9 cellular contexts compared by ENCODE assay signal in the genomic region with DNA sequence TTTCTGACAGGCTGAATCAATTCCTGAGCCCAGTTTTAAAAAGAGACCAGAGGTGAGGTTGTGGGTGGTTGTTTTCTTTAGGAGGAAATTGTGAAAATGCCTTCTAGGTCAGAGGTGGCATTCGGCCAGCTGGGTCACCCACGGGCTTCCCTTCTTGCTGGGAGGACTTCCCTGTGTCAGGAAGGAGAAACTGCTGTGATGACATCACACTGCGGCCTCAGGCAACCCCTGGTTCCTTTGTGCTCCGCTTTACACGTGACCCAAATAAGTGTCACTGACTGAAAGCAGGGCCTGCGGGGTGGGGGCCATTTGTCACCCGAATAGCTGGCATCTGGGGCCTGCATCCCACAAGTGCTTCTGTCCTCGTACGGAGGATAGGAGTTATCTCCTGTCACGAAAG. TPM values are rescaled to one million over a fixed set of nuclear protein-coding genes. Genes with fewer than 3 reads are reported as not detected.
DNase-seq lines count a peak whose midpoint lies in the region; ATAC-seq and TF ChIP-seq lines count a peak whose summit lies in the region.
"Had no signal": no experiment of that assay in that cellular context is flagged by ENCODE, and none has a peak within 500 bp of the region (broad histone marks: within the 10 kb centered on the region; RNA-seq: fewer than 3 reads in every experiment).

No MANE protein-coding gene starts in this region.

- peaks cover 3 to 4% of the 10 kb centered on the region in 2 donors for H3K4me1 Mint-ChIP-seq in effector memory CD8-positive, alpha-beta T cell (ENCODE audit: low read depth in 2 of 2)

- H3K4me3 ChIP-seq in AG04450 (ENCODE audit: low read depth, low read length) (no peak overlapping the region), mucosa of descending colon (no peak overlapping the region)
- H3K4me3 ChIP-seq in effector memory CD4-positive, alpha-beta T cell (ENCODE audit: insufficient read depth, low read depth, low read length, poor library complexity, severe bottlenecking): no peak overlapping the region

- CTCF ChIA-PET in AG04450 (lab: Charles Lee): interaction anchor here (0.6 kb wide), 1 partner anchor 247 kb away, joined by 3 read pairs; no protein-coding TSS in a partner anchor

- peak; percentile 56 for DNase-seq in AG04450 (ENCODE audit: low read depth, low spot score)
- DNase-seq in NCI-H2107 (lab: John Stamatoyannopoulos, UW): peak; percentile 48
- DNase-seq in effector memory CD8-positive, alpha-beta T cell: no peak
- DNase-seq in mucosa of descending colon: peak; percentile 73 to 81 (median 76)
- DNase-seq in effector memory CD4-positive, alpha-beta T cell: no peak
- no peak for DNase-seq in NCI-H446 (lab: John Stamatoyannopoulos, UW)

- H3K36me3 Mint-ChIP-seq in effector memory CD8-positive, alpha-beta T cell (ENCODE audit: insufficient read depth): peaks cover 2% of the 10 kb centered on the region
- H3K36me3 Mint-ChIP-seq: CD8-positive, alpha-beta T cell had no signal

- H3K4me1 ChIP-seq in mucosa of descending colon (ENCODE audit: low read depth): peaks cover 46% of the 10 kb centered on the region
- H3K4me1 ChIP-seq in effector memory CD4-positive, alpha-beta T cell (ENCODE audit: control insufficient read depth, insufficient read depth, low read length, poor library complexity, severe bottlenecking): no peaks in the 10 kb centered on the region

- intact Hi-C loops in mucosa of descending colon (cut with DNase I, micrococcal nuclease): no loop called here

- peak overlapping the region; percentile 39 for H3K27ac ChIP-seq in AG04450 (ENCODE audit: low read depth, low read length)
- H3K27ac ChIP-seq in effector memory CD4-positive, alpha-beta T cell (ENCODE audit: insufficient read depth, low read length, poor library complexity, severe bottlenecking): no peak overlapping the region

- H3K9me3 Mint-ChIP-seq in effector memory CD8-positive, alpha-beta T cell: no peaks in the 10 kb centered on the region
- H3K9me3 Mint-ChIP-seq: CD8-positive, alpha-beta T cell had no signal

- no peak overlapping the region for H3K4me3 Mint-ChIP-seq in effector memory CD8-positive, alpha-beta T cell
- H3K4me3 Mint-ChIP-seq: CD8-positive, alpha-beta T cell had no signal

- H3K27me3 Mint-ChIP-seq in effector memory CD8-positive, alpha-beta T cell: peaks cover 13 to 38% of the 10 kb centered on the region in 2 donors

- peak; percentile 33 for ATAC-seq in effector memory CD8-positive, alpha-beta T cell (replicated peaks)
- ATAC-seq in mucosa of descending colon (peak; percentile 37), HG03457 (IDR thresholded peaks at IDR 0.05; ENCODE audit: unreplicated experiment) (no peak), HG03521 (IDR thresholded peaks at IDR 0.05; ENCODE audit: unreplicated experiment) (no peak)
- ATAC-seq: CD8-positive, alpha-beta T cell had no signal

- no peaks in the 10 kb centered on the region for H3K9me3 ChIP-seq in AG04450 (ENCODE audit: control insufficient read depth, insufficient read depth, low read length)
- H3K9me3 ChIP-seq in mucosa of descending colon: no peaks in the 10 kb centered on the region
- no peaks in the 10 kb centered on the region for H3K9me3 ChIP-seq in effector memory CD4-positive, alpha-beta T cell (ENCODE audit: control insufficient read depth, low read length)

- no peak for TF ChIP-seq CTCF in AG04450 (IDR thresholded peaks at IDR 0.05; ENCODE audit: low read depth, low read length)
- TF ChIP-seq CTCF in mucosa of descending colon (IDR thresholded peaks at IDR 0.05): no peak

- H3K36me3 ChIP-seq in mucosa of descending colon (ENCODE audit: low read depth): no peaks in the 10 kb centered on the region
- H3K36me3 ChIP-seq in effector memory CD4-positive, alpha-beta T cell (ENCODE audit: control insufficient read depth, insufficient read depth, low read length): no peaks in the 10 kb centered on the region

- no peaks in the 10 kb centered on the region for H3K27me3 ChIP-seq in AG04450 (ENCODE audit: control insufficient read depth, insufficient read depth, low read length)
- no peaks in the 10 kb centered on the region for H3K27me3 ChIP-seq in effector memory CD4-positive, alpha-beta T cell (replicated peaks; ENCODE audit: control insufficient read depth, insufficient read depth, low read length, poor library complexity, severe bottlenecking)

- no peak overlapping the region for H3K27ac Mint-ChIP-seq in effector memory CD8-positive, alpha-beta T cell
- H3K27ac Mint-ChIP-seq: CD8-positive, alpha-beta T cell had no signal

- POLR2A ChIA-PET in AG04450 (lab: Yijun Ruan, JAX): interaction anchor here (1.7 kb wide), 1 partner anchor 10 kb away, joined by 6 read pairs; no protein-coding TSS in a partner anchor

RNA-seq across cellular contexts. Expression of a gene that starts 39.7 kb away (rescaled TPM):
- not detected in 2 replicates for polyA plus RNA-seq in AG04450 (2011; rRNA removed)
- polyA minus RNA-seq in AG04450 (2011; rRNA and poly(A)+ RNA removed): not detected in 2 replicates
- not detected for total RNA-seq in mucosa of descending colon
- total RNA-seq: CD8-positive, alpha-beta T cell had no signal

RNA-seq across cellular contexts. Expression of a gene that starts 43.3 kb away (rescaled TPM):
- 3.8 and 4.4 TPM in 2 replicates for polyA plus RNA-seq in AG04450 (2011; rRNA removed)
- polyA minus RNA-seq in AG04450 (2011; rRNA and poly(A)+ RNA removed): 5.6 and 5.8 TPM in 2 replicates
- 10 to 100 TPM in 2 of 3 donors, 1 to 10 TPM in 1; 8.7 to 32.7 (median 25.0) TPM for total RNA-seq in mucosa of descending colon
- total RNA-seq: CD8-positive, alpha-beta T cell had no signal

Comparison
In these comparisons a context has a peak if more than half of its experiments do, and no peak if none do; other contexts are left out.
1. DNase-seq: peak in AG04450 (single experiment), NCI-H2107 (single experiment) and mucosa of descending colon (3 of 3); none in effector memory CD8-positive, alpha-beta T cell (0 of 3), effector memory CD4-positive, alpha-beta T cell (0 of 3) and NCI-H446 (0 of 2).
2. ATAC-seq: peak in effector memory CD8-positive, alpha-beta T cell (single experiment) and mucosa of descending colon (single experiment); none in HG03457 (single experiment) and HG03521 (single experiment).